ENCODE assay signal across 1 cellular context in genomic region chr18:21739604-21740473, GRCh38.
A peak's percentile ranks its signal among the peaks of the same experiment; 100 is the strongest.
TF ChIP-seq lines count a peak whose summit lies in the region.

No MANE protein-coding gene starts in this region.

TF ChIP-seq in K562, 482 proteins besides CTCF, POLR2A, EP300 and RAD21 (continued from another document and continues in another):
- TF ChIP-seq RCOR1 (IDR thresholded peaks at IDR 0.05; ENCODE audit: borderline replicate concordance in 1 of 2, low read depth in 2 of 2, low read length in 2 of 2) (0 out of 4 replicates have a peak, but pooled peaks of 1 of the 2 experiments have one; percentile 47), NFIC (IDR thresholded peaks at IDR 0.05) (0 out of 2 replicates have a peak, but pooled peaks have one; percentile 6), CC2D1A (IDR thresholded peaks at IDR 0.05) (no peak), ZNF592 (IDR thresholded peaks at IDR 0.05) (peak; percentile 59), TGIF2 (CRISPR knock-in tag; IDR thresholded peaks at IDR 0.05) (no peak), MXD1 (CRISPR knock-in tag; IDR thresholded peaks at IDR 0.05; ENCODE audit: borderline replicate concordance, poor library complexity, severe bottlenecking) (no peak), EGR1 (conservative IDR thresholded peaks at IDR 0.05) (peak; percentile 55), MIER1 (IDR thresholded peaks at IDR 0.05; ENCODE audit: low read depth) (peak; percentile 41; the same call in 1 of the 2 replicates), MGA (IDR thresholded peaks at IDR 0.05) (peak; percentile 69), MAFG (tag; conservative IDR thresholded peaks at IDR 0.05) (no peak), CXXC5 (CRISPR knock-in tag; IDR thresholded peaks at IDR 0.05) (peak; percentile 54), TEAD2 (tag; IDR thresholded peaks at IDR 0.05) (0 out of 2 replicates have a peak, but pooled peaks have one; percentile 8), ZBTB7A (IDR thresholded peaks at IDR 0.05; ENCODE audit: borderline replicate concordance, control insufficient read depth, low read depth, low read length) (peak; percentile 69; the same call in 1 of the 2 replicates), FOXK2 (conservative IDR thresholded peaks at IDR 0.05 in 1 of 2, IDR thresholded peaks at IDR 0.05 in 1 of 2; ENCODE audit: low read depth in 2 of 2) (0 out of 4 replicates have a peak, but pooled peaks of 1 of the 2 experiments have one; percentile 10), POLR2B (IDR thresholded peaks at IDR 0.05; ENCODE audit: low read depth, partially characterized antibody) (peak; percentile 29), ILK (tag; IDR thresholded peaks at IDR 0.05; ENCODE audit: borderline replicate concordance, low read depth) (no peak), TBP (optimal IDR thresholded peaks at IDR 0.05; ENCODE audit: low read depth, low read length) (peak; percentile 31), ZBTB40 (IDR thresholded peaks at IDR 0.05) (peak; percentile 65), ZBTB40 (CRISPR knock-in tag; IDR thresholded peaks at IDR 0.05) (no peak), YY1 (IDR thresholded peaks at IDR 0.05; ENCODE audit: borderline replicate concordance in 1 of 3, control insufficient read depth in 1 of 3, extremely low read depth in 1 of 3, insufficient read depth in 3 of 3, insufficient read length in 1 of 3, insufficient replicate concordance in 2 of 3, low read depth in 1 of 3, low read length in 2 of 3) (peak in 2 of 3 experiments; percentile 54 to 86), ZBTB17 (CRISPR knock-in tag; IDR thresholded peaks at IDR 0.05) (0 out of 2 replicates have a peak, but pooled peaks have one; percentile 22), ZNF174 (CRISPR knock-in tag; IDR thresholded peaks at IDR 0.05) (0 out of 2 replicates have a peak, but pooled peaks have one; percentile 56), MTA2 (IDR thresholded peaks at IDR 0.05; ENCODE audit: low read depth) (no peak), TRIM25 (IDR thresholded peaks at IDR 0.05; ENCODE audit: borderline replicate concordance) (no peak), FUS (optimal IDR thresholded peaks at IDR 0.05; ENCODE audit: low read depth, low read length) (no peak)
